Comparison of ENCODE assay signal across 17 cellular contexts in the genomic region with DNA sequence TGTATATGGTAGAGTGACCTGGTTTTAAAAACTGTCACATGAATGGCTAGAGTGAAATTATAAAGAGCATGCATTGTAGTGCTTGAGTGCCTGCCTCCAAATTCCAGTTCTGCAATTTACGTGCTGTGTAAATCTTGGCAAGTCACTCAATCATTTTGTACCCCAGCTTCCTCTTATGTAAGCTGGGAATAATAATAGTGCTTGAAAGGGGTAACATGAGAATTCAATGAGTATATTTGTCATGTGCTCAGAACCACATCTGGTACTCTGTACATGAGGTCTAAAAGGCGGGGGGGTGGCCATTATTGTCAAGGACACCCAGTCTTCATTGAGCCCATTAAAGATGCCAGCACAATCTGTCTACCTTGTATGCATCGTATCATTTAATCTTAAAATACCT.
"Had no signal": no experiment of that assay in that cellular context is flagged by ENCODE, and none has a peak within 500 bp of the region (broad histone marks: within the 10 kb centered on the region; RNA-seq: fewer than 3 reads in every experiment).

No MANE protein-coding gene starts in this region.

- DNase-seq: activated CD4-positive, alpha-beta T cell treated with anti-CD3 and anti-CD28 coated beads for 4 hours; activated CD8-positive, alpha-beta T cell treated with anti-CD3 and anti-CD28 coated beads for 36 hours; activated effector memory CD4-positive, alpha-beta T cell treated with anti-CD3 and anti-CD28 coated beads, Interleukin-2, amount 50 U/mL, for 16 hours; activated T-cell treated with anti-CD3 and anti-CD28 coated beads, Interleukin-2, amount 50 U/mL, for 48 hours; amniotic stem cell; dorsolateral prefrontal cortex; erythroblast; gastrocnemius medialis; heart left ventricle; lower lobe of right lung; nephron progenitor cell; occipital lobe; right cardiac atrium; small intestine; stimulated activated CD4-positive, alpha-beta T cell treated with anti-CD3 and anti-CD28 coated beads, Interleukin-4, amount 100 ng/mL, for 24 hours; stimulated activated naive CD4-positive, alpha-beta T cell; transverse colon had no signal
